ENCODE assay signal across 26 cellular contexts in the genomic region with DNA sequence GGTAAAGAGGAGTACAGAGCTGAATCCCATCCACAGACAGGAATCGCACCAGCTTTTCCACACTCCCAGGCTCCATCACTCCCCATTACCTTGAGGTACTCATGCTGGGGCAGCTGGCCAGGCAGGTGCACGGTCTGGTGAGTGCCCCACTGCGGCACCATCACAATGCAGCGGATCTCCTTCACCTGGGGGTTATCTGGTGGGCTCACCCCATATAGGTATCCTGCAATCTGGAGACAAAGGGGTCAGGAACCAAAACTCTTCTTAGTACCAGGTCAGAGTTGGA. TPM values are rescaled to one million over a fixed set of nuclear protein-coding genes. Genes with fewer than 3 reads are reported as not detected.
DNase-seq lines count a peak whose midpoint lies in the region; ATAC-seq and TF ChIP-seq lines count a peak whose summit lies in the region.
"Had no signal": no experiment of that assay in that cellular context is flagged by ENCODE, and none has a peak within 500 bp of the region (broad histone marks: within the 10 kb centered on the region; RNA-seq: fewer than 3 reads in every experiment).

No MANE protein-coding gene starts in this region.

- H3K4me3 ChIP-seq in BLaER1 treated with 17β-estradiol and CSF1 and Interleukin-3, amounts not matched to agents 10 nM and 100 nM: no peak overlapping the region
- H3K4me3 ChIP-seq in adrenal gland: no peak overlapping the region
- H3K4me3 ChIP-seq in spleen: no peak overlapping the region
- H3K4me3 ChIP-seq: MG63, smooth muscle cell had no signal

- TF ChIP-seq CTCF in adrenal gland (IDR thresholded peaks at IDR 0.05): no peak
- TF ChIP-seq CTCF in spleen (IDR thresholded peaks at IDR 0.05 in 8 of 11, conservative IDR thresholded peaks at IDR 0.05 in 3 of 11): no peak

- DNase-seq in DMS53 (lab: John Stamatoyannopoulos, UW) (peak; percentile 44), DMS53 treated with DMSO at 0.1 percent for 48 hours (lab: John Stamatoyannopoulos, UW; ENCODE audit: unreplicated experiment) (no peak), adrenal gland (no peak), spleen (no peak), D341Med (ENCODE audit: low spot score) (no peak)
- DNase-seq in NK-92 treated with Interleukin-12 subunit alpha and Interleukin-12 subunit beta, amount 100 ng/mL, for 24 hours (lab: John Stamatoyannopoulos, UW): no peak
- DNase-seq: 8988T; activated CD4-positive, alpha-beta T cell treated with anti-CD3 and anti-CD28 coated beads, Interleukin-2, amount 10 ng/mL, durations not matched to agents 24 days and 14 days; activated naive CD4-positive, alpha-beta T cell; activated T-cell treated with anti-CD3 and anti-CD28 coated beads, Interleukin-2, amount 50 U/mL, for 72 hours; AML-193; cerebellar nuclear complex; H7; KBM-7; MG63; NCI-H1417; NCI-H2081; NCI-H82; retina; stimulated activated CD4-positive, alpha-beta T cell treated with anti-CD3 and anti-CD28 coated beads, Interleukin-2, amount 100 ng/mL, for 24 hours; substantia nigra had no signal

- intact Hi-C loops in adrenal gland (cut with DNase I): loop anchor here in 1 of 2 donors (10.0 kb wide), 1 partner anchor 53 kb away; no protein-coding TSS in a partner anchor
- intact Hi-C loops in spleen (cut with DNase I; ENCODE audit: low total_unique reads): no loop called here

- peak overlapping the region in 4 of 11 experiments; percentile 5 to 85 (median 50); a peak in 4 of 22 replicates for H3K9ac ChIP-seq in BLaER1 treated with 17β-estradiol and CSF1 and Interleukin-3, amounts not matched to agents 10 nM and 100 nM

- H3K4me2 ChIP-seq in BLaER1 treated with 17β-estradiol and CSF1 and Interleukin-3, amounts not matched to agents 10 nM and 100 nM: peak overlapping the region in 9 of 11 experiments; percentile 91 to 100 (median 98); a peak in 15 of 22 replicates
- H3K4me2 ChIP-seq: smooth muscle cell had no signal

- H3K4me1 ChIP-seq in BLaER1 treated with 17β-estradiol and CSF1 and Interleukin-3, amounts not matched to agents 10 nM and 100 nM: peaks cover 41 to 58% (median 51%) of the 10 kb centered on the region in 10 experiments
- H3K4me1 ChIP-seq in adrenal gland (replicated peaks in 1 of 2) (peaks cover 21 to 34% of the 10 kb centered on the region in 2 donors), spleen (peaks cover 30 to 60% (median 46%) of the 10 kb centered on the region in 6 donors)

- no peaks in the 10 kb centered on the region for H3K9me3 ChIP-seq in BLaER1 treated with 17β-estradiol and CSF1 and Interleukin-3, amounts not matched to agents 10 nM and 100 nM (replicated peaks in 1 of 11)
- H3K9me3 ChIP-seq in adrenal gland (replicated peaks in 1 of 3) (no peaks in the 10 kb centered on the region), spleen (no peaks in the 10 kb centered on the region)
- H3K9me3 ChIP-seq: MG63 had no signal

- H3K27me3 ChIP-seq in BLaER1 treated with 17β-estradiol and CSF1 and Interleukin-3, amounts not matched to agents 10 nM and 100 nM: no peaks in the 10 kb centered on the region
- H3K27me3 ChIP-seq in adrenal gland (no peaks in the 10 kb centered on the region), spleen (replicated peaks in 1 of 7) (no peaks in the 10 kb centered on the region)
- H3K27me3 ChIP-seq: MG63 had no signal

- WGBS in adrenal gland, 4 donors: 83 to 93% (median 88%) methylated on average over 4 of the region's 4 CpGs
- 56 to 94% (median 83%) methylated on average over 4 of the region's 4 CpGs for WGBS in spleen, 5 donors

- TF ChIP-seq POLR2A in adrenal gland (IDR thresholded peaks at IDR 0.05): no peak
- no peak for TF ChIP-seq POLR2A in spleen (IDR thresholded peaks at IDR 0.05)

- ATAC-seq in HG02571 (IDR thresholded peaks at IDR 0.05; ENCODE audit: unreplicated experiment): no peak
- ATAC-seq: activated T-cell treated with anti-CD3 and anti-CD28 coated beads, Interleukin-2, amount 50 U/mL, for 72 hours; natural killer cell treated with Interleukin-12 subunit alpha and Interleukin-12 subunit beta and Interleukin-15 and Interleukin-18, amount 100 ng/mL, for 72 hours; SK-N-SH treated with all-trans-retinoic acid at 6 μM for 48 hours had no signal

- H3K36me3 ChIP-seq in BLaER1 treated with 17β-estradiol and CSF1 and Interleukin-3, amounts not matched to agents 10 nM and 100 nM: peaks cover 66 to 71% (median 66%) of the 10 kb centered on the region in 11 experiments
- peaks cover 0 to 62% of the 10 kb centered on the region in 2 donors for H3K36me3 ChIP-seq in adrenal gland (replicated peaks in 1 of 2)
- H3K36me3 ChIP-seq in spleen: peaks cover 16 to 77% (median 64%) of the 10 kb centered on the region in 6 donors

- peaks cover 11 to 71% (median 62%) of the 10 kb centered on the region in 11 experiments; a peak in 20 of 22 replicates for H4K20me1 ChIP-seq in BLaER1 treated with 17β-estradiol and CSF1 and Interleukin-3, amounts not matched to agents 10 nM and 100 nM

- H3K27ac ChIP-seq in BLaER1 treated with 17β-estradiol and CSF1 and Interleukin-3, amounts not matched to agents 10 nM and 100 nM: peak overlapping the region in 1 of 11 experiments; percentile 88; a peak in 2 of 22 replicates
- H3K27ac ChIP-seq in adrenal gland: peak overlapping the region in 3 of 5 donors; percentile 69 to 98 (median 95)
- H3K27ac ChIP-seq in spleen: peak overlapping the region in 6 of 8 donors; percentile 33 to 99 (median 96)

RNA-seq across cellular contexts. Expression of gene RILP, which starts 1.8 kb away (rescaled TPM):
- 10 to 100 TPM; 21.5 to 78.3 (median 36.2) TPM for total RNA-seq in adrenal gland
- 10 to 100 TPM; 37.9 to 46.5 (median 40.4) TPM for polyA plus RNA-seq in adrenal gland
- total RNA-seq in spleen: 10 to 100 TPM; 15.8 to 43.9 (median 28.9) TPM
- 10 to 100 TPM; 14.7 to 25.6 (median 17.4) TPM for polyA plus RNA-seq in spleen

RNA-seq across cellular contexts. Expression of gene SCARF1, which starts 6.0 kb away (rescaled TPM):
- 10 to 100 TPM in 7 of 8 donors, 1 to 10 TPM in 1; 9.3 to 24.8 (median 18.9) TPM for total RNA-seq in adrenal gland
- polyA plus RNA-seq in adrenal gland: 10 to 100 TPM in 2 of 3 donors, under 1 TPM in 1; 0.81 to 19.1 (median 10.5) TPM
- total RNA-seq in spleen: 100 to 1,000 TPM in 2 of 7 donors, 10 to 100 TPM in 5; 55.5 to 112 (median 66.5) TPM
- 10 to 100 TPM in 2 of 3 donors, 1 to 10 TPM in 1; 5.1 to 31.2 (median 13.6) TPM for polyA plus RNA-seq in spleen

RNA-seq across cellular contexts. Expression of gene SLC43A2, which starts 22.9 kb away (rescaled TPM):
- total RNA-seq in adrenal gland: 10 to 100 TPM; 12.3 to 32.5 (median 19.8) TPM
- 10 to 100 TPM in 1 of 3 donors, 1 to 10 TPM in 2; 6.8 to 17.2 (median 7.5) TPM for polyA plus RNA-seq in adrenal gland
- total RNA-seq in spleen: 10 to 100 TPM; 51.1 to 84.6 (median 67.3) TPM
- polyA plus RNA-seq in spleen: 10 to 100 TPM; 12.6 to 26.8 (median 14.9) TPM

RNA-seq across cellular contexts. Expression of gene PRPF8, which starts 33.2 kb away (rescaled TPM):
- total RNA-seq in adrenal gland: 100 to 1,000 TPM; 179 to 748 (median 254) TPM
- polyA plus RNA-seq in adrenal gland: 100 to 1,000 TPM; 107 to 439 (median 155) TPM
- total RNA-seq in spleen: 100 to 1,000 TPM; 210 to 320 (median 268) TPM
- 10 to 100 TPM; 67.2 to 91.8 (median 74.8) TPM for polyA plus RNA-seq in spleen

RNA-seq across cellular contexts. Expression of gene TLCD2, which starts 58.7 kb away (rescaled TPM):
- total RNA-seq in adrenal gland (10 to 100 TPM in 5 of 8 donors, 1 to 10 TPM in 3; 6.8 to 48.7 (median 11.4) TPM), spleen (1 to 10 TPM; 1.7 to 5.4 (median 3.1) TPM)
- polyA plus RNA-seq in adrenal gland (10 to 100 TPM in 1 of 3 donors, 1 to 10 TPM in 2; 4.3 to 58.8 (median 7.2) TPM), spleen (under 1 TPM; 0.26 to 0.67 (median 0.28) TPM)
